5 cellular contexts compared by ENCODE assay signal in the genomic region with DNA sequence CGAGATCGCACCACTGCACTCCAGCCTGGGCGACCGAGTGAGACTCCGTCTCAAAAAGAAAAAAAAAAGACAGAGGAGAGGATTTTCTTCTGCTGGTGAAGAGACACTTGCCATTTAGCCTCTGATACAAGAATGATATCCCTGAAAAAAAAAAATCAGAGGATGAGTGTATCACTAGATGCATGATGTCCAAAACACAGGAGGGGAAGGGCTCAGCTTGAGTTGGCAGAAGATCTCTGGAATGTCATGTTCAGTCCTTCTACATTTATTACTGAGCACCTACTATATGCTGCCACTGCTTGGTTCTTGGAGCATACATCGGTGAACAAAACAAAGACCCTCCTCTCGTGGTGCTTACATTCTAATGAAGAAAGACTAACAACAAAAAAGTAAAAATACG. TPM values are rescaled to one million over a fixed set of nuclear protein-coding genes. Genes with fewer than 3 reads are reported as not detected.
"Had no signal": no experiment of that assay in that cellular context is flagged by ENCODE, and none has a peak within 500 bp of the region (broad histone marks: within the 10 kb centered on the region; RNA-seq: fewer than 3 reads in every experiment).

No MANE protein-coding gene starts in this region.

- H3K9ac ChIP-seq: GM23248 had no signal

- H3K27ac ChIP-seq: GM23248 had no signal

- H3K4me3 ChIP-seq: GM23248 had no signal

- DNase-seq: GM23248, GOT3, H9, HCEC 1CT had no signal

- H2AFZ ChIP-seq: GM23248 had no signal

- H3K9me3 Mint-ChIP-seq: IgD-negative memory B cell had no signal

- H3K4me3 Mint-ChIP-seq: H9, IgD-negative memory B cell had no signal

- H3K27ac Mint-ChIP-seq: H9, IgD-negative memory B cell had no signal

RNA-seq across cellular contexts. Expression of gene PKDCC, which starts 10.9 kb away (rescaled TPM):
- polyA plus RNA-seq: IgD-negative memory B cell had no signal
